In genomic region chr4:17142232-17142711, GRCh38 we compare ENCODE assay signal across 13 cellular contexts.
DNase-seq lines count a peak whose midpoint lies in the region; ATAC-seq and TF ChIP-seq lines count a peak whose summit lies in the region.
"Had no signal": no experiment of that assay in that cellular context is flagged by ENCODE, and none has a peak within 500 bp of the region (broad histone marks: within the 10 kb centered on the region; RNA-seq: fewer than 3 reads in every experiment).

No MANE protein-coding gene starts in this region.

- H3K36me3 ChIP-seq in kidney epithelial cell (ENCODE audit: control insufficient read depth, insufficient read depth, low read length): no peaks in the 10 kb centered on the region

- no peaks in the 10 kb centered on the region for H3K27me3 ChIP-seq in kidney epithelial cell (ENCODE audit: control insufficient read depth, insufficient read depth, low read length)

- DNase-seq in AG08396 (ENCODE audit: low spot score) (peak; percentile 67), M059J (ENCODE audit: low read depth) (peak; percentile 90), amniotic stem cell (lab: John Stamatoyannopoulos, UW) (peak; percentile 74), kidney epithelial cell (ENCODE audit: low read depth) (peak; percentile 28), NCI-H146 treated with DMSO at 0.1 percent for 48 hours (lab: John Stamatoyannopoulos, UW; ENCODE audit: unreplicated experiment) (no peak), SHP77 (lab: John Stamatoyannopoulos, UW) (no peak), HPDE6-E6E7 (ENCODE audit: extremely low spot score) (no peak)
- DNase-seq: activated CD8-positive, alpha-beta T cell treated with anti-CD3 and anti-CD28 coated beads, Interleukin-2, amount 10 ng/mL, durations not matched to agents 7 days and 5 days; naive thymus-derived CD4-positive, alpha-beta T cell; NCI-H526; T-helper 17 cell had no signal

- no peak for TF ChIP-seq CTCF in kidney epithelial cell (IDR thresholded peaks at IDR 0.05; ENCODE audit: insufficient read depth, low read length, poor library complexity, severe bottlenecking)

- no peak for ATAC-seq in GM21381 (IDR thresholded peaks at IDR 0.05; ENCODE audit: unreplicated experiment)
- ATAC-seq: activated CD8-positive, alpha-beta T cell treated with anti-CD3 and anti-CD28 coated beads, Interleukin-2, amount 10 ng/mL, durations not matched to agents 7 days and 5 days; naive thymus-derived CD4-positive, alpha-beta T cell; stimulated activated effector memory CD8-positive, alpha-beta T cell treated with anti-CD3 and anti-CD28 coated beads, Interleukin-12 subunit alpha, Interleukin-12 subunit beta, amount 100 ng/mL, for 72 hours; T-helper 17 cell had no signal

- no peak overlapping the region for H3K4me3 ChIP-seq in kidney epithelial cell (ENCODE audit: low read depth, low read length)

Comparison
In these comparisons a context has a peak if more than half of its experiments do, and no peak if none do; other contexts are left out.
1. DNase-seq: peak in AG08396 (single experiment), M059J (single experiment), amniotic stem cell (single experiment) and kidney epithelial cell (single experiment); none in NCI-H146 treated with DMSO at 0.1 percent for 48 hours (single experiment), SHP77 (0 of 2) and HPDE6-E6E7 (single experiment).